Comparison of ENCODE assay signal across 7 cellular contexts in the genomic region with DNA sequence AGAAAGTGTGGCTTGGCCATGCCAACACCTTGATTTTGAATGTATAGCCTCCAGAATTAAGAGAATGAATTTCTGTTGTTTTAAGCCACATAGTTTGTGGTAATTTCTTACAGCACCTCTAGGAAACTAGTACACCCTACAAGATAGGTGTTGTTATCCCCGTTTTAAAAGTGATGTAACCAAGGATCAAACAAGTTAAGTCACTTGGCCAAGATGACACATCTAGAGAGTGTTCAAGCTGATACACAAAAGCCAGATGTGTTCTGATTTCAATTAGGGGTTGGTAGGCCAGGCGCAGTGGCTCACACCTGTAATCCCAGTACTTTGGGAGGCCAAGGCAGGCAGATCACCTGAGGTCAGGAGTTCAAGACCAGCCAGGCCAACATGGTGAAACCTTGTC.
"Had no signal": no experiment of that assay in that cellular context is flagged by ENCODE, and none has a peak within 500 bp of the region (broad histone marks: within the 10 kb centered on the region; RNA-seq: fewer than 3 reads in every experiment).

No MANE protein-coding gene starts in this region.

- H3K4me3 ChIP-seq: GM23248 had no signal

- FAIRE-seq: HepG2 had no signal

- H3K36me3 Mint-ChIP-seq: IgD-negative memory B cell had no signal

- H3K4me3 Mint-ChIP-seq: H9, IgD-negative memory B cell had no signal

- H3K27me3 Mint-ChIP-seq: IgD-negative memory B cell had no signal

- ATAC-seq: HepG2 had no signal

- H3K27ac Mint-ChIP-seq: H9, IgD-negative memory B cell had no signal

- DNase-seq: GM23248, GOT3, H9, HCEC 1CT, KBM-7 had no signal

- H3K4me1 Mint-ChIP-seq: H9, IgD-negative memory B cell had no signal
